26 cellular contexts compared by ENCODE assay signal in genomic region chr6:147298461-147298860, GRCh38.
DNase-seq lines count a peak whose midpoint lies in the region; ATAC-seq and TF ChIP-seq lines count a peak whose summit lies in the region.
"Had no signal": no experiment of that assay in that cellular context is flagged by ENCODE, and none has a peak within 500 bp of the region (broad histone marks: within the 10 kb centered on the region; RNA-seq: fewer than 3 reads in every experiment).

No MANE protein-coding gene starts in this region.

- no peak overlapping the region for H3K27ac Mint-ChIP-seq in stimulated activated naive CD8-positive, alpha-beta T cell treated with anti-CD3 and anti-CD28 coated beads, Interleukin-15, amount 100 ng/mL, for 72 hours
- H3K27ac Mint-ChIP-seq: CD14-positive monocyte; GM23338; stimulated activated memory B cell treated with anti-CD40 and anti-IgM and Interleukin-4, amounts not matched to agents 10 μg/mL and 1 μg/mL and 100 μg/mL, for 72 hours had no signal

- no peaks in the 10 kb centered on the region for H3K79me2 ChIP-seq in PC-3 (ENCODE audit: low read length)

- intact Hi-C loops in PC-3 (cut with micrococcal nuclease), result no loop called here

- no peak overlapping the region for H3K9ac ChIP-seq in PC-3 (ENCODE audit: low read length)

- no TSS peak for BruUV-seq in PC-3 (replicated peaks; lab: Mats Ljungman, UMichigan)

- H3K36me3 ChIP-seq in PC-3 (ENCODE audit: low read depth, low read length), result peaks cover 30% of the 10 kb centered on the region
- peaks cover 24% of the 10 kb centered on the region for H3K36me3 ChIP-seq in MG63
- H3K36me3 ChIP-seq: WERI-Rb-1 had no signal

- no peak overlapping the region for H3K27ac ChIP-seq in PC-3 (ENCODE audit: low read length)
- H3K27ac ChIP-seq: ascending aorta, dorsolateral prefrontal cortex, thoracic aorta, WERI-Rb-1 had no signal

- no peak overlapping the region for H2AFZ ChIP-seq in PC-3 (ENCODE audit: low read length)
- H2AFZ ChIP-seq: GM23338 had no signal

- peak; percentile 23 for ATAC-seq in stimulated activated naive CD8-positive, alpha-beta T cell treated with anti-CD3 and anti-CD28 coated beads, Interleukin-15, Interleukin-2, amounts not matched to agents 100 U/mL and 50 U/mL, for 24 hours
- ATAC-seq in stimulated activated naive CD8-positive, alpha-beta T cell treated with anti-CD3 and anti-CD28 coated beads, Interleukin-15, amount 100 ng/mL, for 72 hours, result no peak
- ATAC-seq in PC-3, result no peak
- ATAC-seq: GM23338; SK-N-SH treated with all-trans-retinoic acid at 6 μM for 48 hours; stimulated activated memory B cell treated with anti-CD40 and anti-IgM and Interleukin-4, amounts not matched to agents 10 μg/mL and 1 μg/mL and 100 μg/mL, for 72 hours had no signal

- no peaks in the 10 kb centered on the region for H3K27me3 Mint-ChIP-seq in stimulated activated naive CD8-positive, alpha-beta T cell treated with anti-CD3 and anti-CD28 coated beads, Interleukin-15, amount 100 ng/mL, for 72 hours
- H3K27me3 Mint-ChIP-seq: stimulated activated memory B cell treated with anti-CD40 and anti-IgM and Interleukin-4, amounts not matched to agents 10 μg/mL and 1 μg/mL and 100 μg/mL, for 72 hours had no signal

- peaks cover 4% of the 10 kb centered on the region; the same call in 1 of the 2 replicates for H3K4me1 ChIP-seq in PC-3 (ENCODE audit: insufficient read depth, low read length)
- H3K4me1 ChIP-seq: ascending aorta had no signal

- H3F3A ChIP-seq in PC-3 (ENCODE audit: low read length, unreplicated experiment), result no peaks in the 10 kb centered on the region

- no peak overlapping the region for H3K4me3 Mint-ChIP-seq in stimulated activated naive CD8-positive, alpha-beta T cell treated with anti-CD3 and anti-CD28 coated beads, Interleukin-15, amount 100 ng/mL, for 72 hours
- H3K4me3 Mint-ChIP-seq: CD14-positive monocyte; GM23338; stimulated activated memory B cell treated with anti-CD40 and anti-IgM and Interleukin-4, amounts not matched to agents 10 μg/mL and 1 μg/mL and 100 μg/mL, for 72 hours had no signal

- H3K9me3 ChIP-seq in PC-3 (ENCODE audit: low read length), result 0 out of 2 replicates have a peak, but pooled peaks cover 3% of the 10 kb centered on the region
- peaks cover 12% of the 10 kb centered on the region for H3K9me3 ChIP-seq in MG63
- H3K9me3 ChIP-seq: thoracic aorta had no signal

- POLR2A ChIA-PET in PC-3 (lab: Charles Lee; ENCODE audit: unreplicated experiment), result no interaction called here

- peaks cover 11% of the 10 kb centered on the region for H3K4me1 Mint-ChIP-seq in stimulated activated naive CD8-positive, alpha-beta T cell treated with anti-CD3 and anti-CD28 coated beads, Interleukin-15, amount 100 ng/mL, for 72 hours
- H3K4me1 Mint-ChIP-seq: GM23338 had no signal

- no peaks in the 10 kb centered on the region for H3K9me2 ChIP-seq in PC-3 (replicated peaks; ENCODE audit: low read length)

- H3K4me3 ChIP-seq in PC-3 (ENCODE audit: low read length) (no peak overlapping the region), fibroblast of mammary gland (ENCODE audit: control insufficient read depth, low read depth, low read length) (no peak overlapping the region), MG63 (no peak overlapping the region)
- H3K4me3 ChIP-seq: ascending aorta, dorsolateral prefrontal cortex, GM23338, thoracic aorta had no signal

- DNase-seq in stimulated activated naive CD8-positive, alpha-beta T cell treated with anti-CD3 and anti-CD28 coated beads, Interleukin-15, Interleukin-2, amounts not matched to agents 100 U/mL and 50 U/mL, for 24 hours, result no peak
- no peak for DNase-seq in stimulated activated naive CD8-positive, alpha-beta T cell treated with anti-CD3 and anti-CD28 coated beads, Interleukin-15, amount 100 ng/mL, for 72 hours
- peak; percentile 42 for DNase-seq in PC-3
- DNase-seq in fibroblast of mammary gland (ENCODE audit: low read depth), result peak; percentile 52
- no peak for DNase-seq in MG63
- no peak for DNase-seq in hepatic stellate cell (ENCODE audit: low spot score)
- DNase-seq in 8988T, result no peak
- DNase-seq: activated CD4-positive, alpha-beta T cell treated with anti-CD3 and anti-CD28 coated beads, Interleukin-2, amount 50 U/mL, for 1 hour; activated CD8-positive, alpha-beta memory T cell treated with anti-CD3 and anti-CD28 coated beads, Interleukin-2, amount 50 U/mL, for 4 hours; activated naive CD4-positive, alpha-beta T cell treated with Interleukin-2 at 50 U/mL for 16 hours; dorsolateral prefrontal cortex; head of caudate nucleus; mesendoderm; NCI-H1436; NCI-H446; NCI-H82; small intestine; stimulated activated CD4-positive, alpha-beta T cell treated with anti-CD3 and anti-CD28 coated beads, Interleukin-2, amount 100 ng/mL, for 24 hours; T-helper 9 cell; WERI-Rb-1 had no signal

- no peaks in the 10 kb centered on the region for H4K20me1 ChIP-seq in PC-3 (ENCODE audit: low read length)

- no peak for TF ChIP-seq CTCF in PC-3 (conservative IDR thresholded peaks at IDR 0.05; ENCODE audit: low read depth, low read length)
- TF ChIP-seq CTCF in fibroblast of mammary gland (conservative IDR thresholded peaks at IDR 0.05; ENCODE audit: control insufficient read depth, insufficient read depth, low read depth, low read length), result no peak

- H3K27me3 ChIP-seq in PC-3 (ENCODE audit: low read length), result no peaks in the 10 kb centered on the region
- no peaks in the 10 kb centered on the region for H3K27me3 ChIP-seq in MG63
- H3K27me3 ChIP-seq: ascending aorta, dorsolateral prefrontal cortex had no signal

- CTCF ChIA-PET in PC-3 (lab: Charles Lee), result no interaction called here

- peaks cover 46% of the 10 kb centered on the region in 2 donors for H3K9me3 Mint-ChIP-seq in stimulated activated naive CD8-positive, alpha-beta T cell treated with anti-CD3 and anti-CD28 coated beads, Interleukin-15, amount 100 ng/mL, for 72 hours

- no peak overlapping the region for H3K4me2 ChIP-seq in PC-3 (ENCODE audit: low read length)
- H3K4me2 ChIP-seq: GM23338 had no signal

Comparison
In these comparisons a context has a peak if more than half of its experiments do, and no peak if none do; other contexts are left out.
1. DNase-seq: peak in PC-3 (single experiment) and fibroblast of mammary gland (single experiment); none in stimulated activated naive CD8-positive, alpha-beta T cell treated with anti-CD3 and anti-CD28 coated beads, Interleukin-15, Interleukin-2, amounts not matched to agents 100 U/mL and 50 U/mL, for 24 hours (single experiment), stimulated activated naive CD8-positive, alpha-beta T cell treated with anti-CD3 and anti-CD28 coated beads, Interleukin-15, amount 100 ng/mL, for 72 hours (0 of 2), MG63 (single experiment), hepatic stellate cell (single experiment) and 8988T (single experiment).